18 cellular contexts compared by ENCODE assay signal in the genomic region with DNA sequence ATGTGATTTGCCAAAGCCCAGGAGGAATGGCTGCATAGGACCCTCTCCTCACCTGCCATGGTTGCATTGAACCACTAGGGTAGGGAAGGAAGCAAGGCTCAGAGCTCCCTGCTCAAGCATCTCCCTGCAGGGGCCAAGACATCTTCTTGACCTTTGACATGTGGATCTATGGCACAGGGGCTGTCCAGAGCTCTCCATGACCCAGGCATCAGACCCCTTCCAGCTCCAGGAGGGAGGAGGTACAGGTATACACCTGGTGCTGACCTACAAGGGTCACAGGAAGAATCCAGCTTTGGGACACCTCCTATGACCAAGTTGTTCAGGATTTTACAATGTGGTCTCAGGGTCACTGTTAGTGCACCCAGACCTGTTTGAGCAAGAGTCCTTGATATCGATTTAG. TPM values are rescaled to one million over a fixed set of nuclear protein-coding genes. Genes with fewer than 3 reads are reported as not detected.
DNase-seq lines count a peak whose midpoint lies in the region; ATAC-seq and TF ChIP-seq lines count a peak whose summit lies in the region.
"Had no signal": no experiment of that assay in that cellular context is flagged by ENCODE, and none has a peak within 500 bp of the region (broad histone marks: within the 10 kb centered on the region; RNA-seq: fewer than 3 reads in every experiment).

No MANE protein-coding gene starts in this region.

- CTCF ChIA-PET in activated CD4-positive, alpha-beta T cell treated with anti-CD3 and anti-CD28 coated beads, Interleukin-2, amount 10 ng/mL, durations not matched to agents 7 days and 5 days (lab: Charles Lee), result no interaction called here
- CTCF ChIA-PET in activated CD4-positive, alpha-beta T cell treated with anti-CD3 and anti-CD28 coated beads for 36 hours (lab: Charles Lee), result no interaction called here
- CTCF ChIA-PET in GM10248 (lab: Yijun Ruan, JAX), result no interaction called here

- no peak overlapping the region for H3K4me3 Mint-ChIP-seq in activated CD4-positive, alpha-beta T cell treated with anti-CD3 and anti-CD28 coated beads, Interleukin-2, amount 10 ng/mL, durations not matched to agents 7 days and 5 days
- no peak overlapping the region for H3K4me3 Mint-ChIP-seq in activated CD4-positive, alpha-beta T cell treated with anti-CD3 and anti-CD28 coated beads for 36 hours
- no peak overlapping the region for H3K4me3 Mint-ChIP-seq in activated naive CD8-positive, alpha-beta T cell treated with anti-CD3 and anti-CD28 coated beads, Interleukin-2, amount 10 ng/mL, durations not matched to agents 7 days and 5 days
- H3K4me3 Mint-ChIP-seq in natural killer cell, result no peak overlapping the region

- peak; percentile 5 for DNase-seq in activated CD4-positive, alpha-beta T cell treated with anti-CD3 and anti-CD28 coated beads, Interleukin-2, amount 10 ng/mL, durations not matched to agents 7 days and 5 days
- DNase-seq in activated CD4-positive, alpha-beta T cell treated with anti-CD3 and anti-CD28 coated beads for 36 hours, result no peak
- DNase-seq in GM10248 (ENCODE audit: extremely low spot score), result peak; percentile 1
- peak; percentile 19 for DNase-seq in activated naive CD8-positive, alpha-beta T cell treated with anti-CD3 and anti-CD28 coated beads, Interleukin-2, amount 10 ng/mL, durations not matched to agents 7 days and 5 days
- DNase-seq in natural killer cell, result peak; percentile 4
- no peak for DNase-seq in pons (ENCODE audit: low spot score)
- DNase-seq: activated effector memory CD4-positive, alpha-beta T cell treated with anti-CD3 and anti-CD28 coated beads, Interleukin-2, amount 50 U/mL, for 16 hours; amniotic stem cell; dermis blood vessel endothelial cell; EL; heart right ventricle; midbrain; NCI-H1105; NCI-H2081; NCI-H446; SHP77 treated with DMSO at 0.1 percent for 48 hours had no signal

- H3K27me3 Mint-ChIP-seq in activated CD4-positive, alpha-beta T cell treated with anti-CD3 and anti-CD28 coated beads, Interleukin-2, amount 10 ng/mL, durations not matched to agents 7 days and 5 days, result no peaks in the 10 kb centered on the region
- no peaks in the 10 kb centered on the region for H3K27me3 Mint-ChIP-seq in activated CD4-positive, alpha-beta T cell treated with anti-CD3 and anti-CD28 coated beads for 36 hours
- no peaks in the 10 kb centered on the region for H3K27me3 Mint-ChIP-seq in activated naive CD8-positive, alpha-beta T cell treated with anti-CD3 and anti-CD28 coated beads, Interleukin-2, amount 10 ng/mL, durations not matched to agents 7 days and 5 days
- no peaks in the 10 kb centered on the region for H3K27me3 Mint-ChIP-seq in natural killer cell (ENCODE audit: low read depth in 2 of 2)

- H3K9me3 Mint-ChIP-seq in activated CD4-positive, alpha-beta T cell treated with anti-CD3 and anti-CD28 coated beads, Interleukin-2, amount 10 ng/mL, durations not matched to agents 7 days and 5 days, result peaks cover 21% of the 10 kb centered on the region
- peaks cover 26% of the 10 kb centered on the region for H3K9me3 Mint-ChIP-seq in activated CD4-positive, alpha-beta T cell treated with anti-CD3 and anti-CD28 coated beads for 36 hours (ENCODE audit: low read depth)
- peaks cover 36% of the 10 kb centered on the region for H3K9me3 Mint-ChIP-seq in activated naive CD8-positive, alpha-beta T cell treated with anti-CD3 and anti-CD28 coated beads, Interleukin-2, amount 10 ng/mL, durations not matched to agents 7 days and 5 days
- H3K9me3 Mint-ChIP-seq in natural killer cell, result peaks cover 8 to 27% of the 10 kb centered on the region in 2 donors

- H3K4me1 Mint-ChIP-seq in activated CD4-positive, alpha-beta T cell treated with anti-CD3 and anti-CD28 coated beads, Interleukin-2, amount 10 ng/mL, durations not matched to agents 7 days and 5 days, result peaks cover 88% of the 10 kb centered on the region
- peaks cover 67% of the 10 kb centered on the region for H3K4me1 Mint-ChIP-seq in activated CD4-positive, alpha-beta T cell treated with anti-CD3 and anti-CD28 coated beads for 36 hours
- peaks cover 65% of the 10 kb centered on the region for H3K4me1 Mint-ChIP-seq in activated naive CD8-positive, alpha-beta T cell treated with anti-CD3 and anti-CD28 coated beads, Interleukin-2, amount 10 ng/mL, durations not matched to agents 7 days and 5 days
- peaks cover 61 to 80% of the 10 kb centered on the region in 2 donors for H3K4me1 Mint-ChIP-seq in natural killer cell

- H3K27ac Mint-ChIP-seq in activated CD4-positive, alpha-beta T cell treated with anti-CD3 and anti-CD28 coated beads, Interleukin-2, amount 10 ng/mL, durations not matched to agents 7 days and 5 days, result no peak overlapping the region
- no peak overlapping the region for H3K27ac Mint-ChIP-seq in activated CD4-positive, alpha-beta T cell treated with anti-CD3 and anti-CD28 coated beads for 36 hours
- no peak overlapping the region for H3K27ac Mint-ChIP-seq in activated naive CD8-positive, alpha-beta T cell treated with anti-CD3 and anti-CD28 coated beads, Interleukin-2, amount 10 ng/mL, durations not matched to agents 7 days and 5 days
- H3K27ac Mint-ChIP-seq in natural killer cell, result peak overlapping the region; percentile 98 to 99

- peaks cover 81% of the 10 kb centered on the region for H3K36me3 Mint-ChIP-seq in activated CD4-positive, alpha-beta T cell treated with anti-CD3 and anti-CD28 coated beads, Interleukin-2, amount 10 ng/mL, durations not matched to agents 7 days and 5 days (ENCODE audit: low read depth)
- H3K36me3 Mint-ChIP-seq in activated CD4-positive, alpha-beta T cell treated with anti-CD3 and anti-CD28 coated beads for 36 hours (ENCODE audit: low read depth), result peaks cover 44% of the 10 kb centered on the region
- H3K36me3 Mint-ChIP-seq in activated naive CD8-positive, alpha-beta T cell treated with anti-CD3 and anti-CD28 coated beads, Interleukin-2, amount 10 ng/mL, durations not matched to agents 7 days and 5 days, result peaks cover 78% of the 10 kb centered on the region
- peaks cover 15% of the 10 kb centered on the region for H3K36me3 Mint-ChIP-seq in natural killer cell

- POLR2A ChIA-PET in activated CD4-positive, alpha-beta T cell treated with anti-CD3 and anti-CD28 coated beads, Interleukin-2, amount 10 ng/mL, durations not matched to agents 7 days and 5 days (lab: Charles Lee), result no interaction called here
- POLR2A ChIA-PET in activated CD4-positive, alpha-beta T cell treated with anti-CD3 and anti-CD28 coated beads for 36 hours (lab: Charles Lee), result no interaction called here
- POLR2A ChIA-PET in GM10248 (lab: Yijun Ruan, JAX), result no interaction called here
- POLR2A ChIA-PET in activated naive CD8-positive, alpha-beta T cell treated with anti-CD3 and anti-CD28 coated beads, Interleukin-2, amount 10 ng/mL, durations not matched to agents 7 days and 5 days (lab: Charles Lee), result no interaction called here

- TF ChIP-seq CTCF in GM10248 (IDR thresholded peaks at IDR 0.05; ENCODE audit: control extremely low read depth, extremely low read depth, low read depth, missing control alignments), result no peak
- TF ChIP-seq CTCF in natural killer cell (IDR thresholded peaks at IDR 0.05), result no peak

- intact Hi-C loops in activated CD4-positive, alpha-beta T cell treated with anti-CD3 and anti-CD28 coated beads for 36 hours (cut with DNase I, micrococcal nuclease), result no loop called here
- intact Hi-C loops in natural killer cell (cut with micrococcal nuclease), result no loop called here

- no peak for ATAC-seq in activated CD4-positive, alpha-beta T cell treated with anti-CD3 and anti-CD28 coated beads for 36 hours
- ATAC-seq in activated naive CD8-positive, alpha-beta T cell treated with anti-CD3 and anti-CD28 coated beads, Interleukin-2, amount 10 ng/mL, durations not matched to agents 7 days and 5 days (ENCODE audit: low read depth), result no peak
- ATAC-seq in natural killer cell (no peak), GM21390 (IDR thresholded peaks at IDR 0.05; ENCODE audit: unreplicated experiment) (no peak), GM18858 (IDR thresholded peaks at IDR 0.05; ENCODE audit: unreplicated experiment) (no peak)
- ATAC-seq: heart right ventricle had no signal

RNA-seq across cellular contexts. Expression of gene ASMTL, which starts 23.2 kb away (rescaled TPM):
- total RNA-seq in activated CD4-positive, alpha-beta T cell treated with anti-CD3 and anti-CD28 coated beads, Interleukin-2, amount 10 ng/mL, durations not matched to agents 7 days and 5 days, result 10 to 100 TPM; 30.7 to 33.9 TPM
- total RNA-seq in activated CD4-positive, alpha-beta T cell treated with anti-CD3 and anti-CD28 coated beads for 36 hours, result 10 to 100 TPM; 33.9 to 38.3 TPM
- 10 to 100 TPM; 39.4 to 42.2 TPM for total RNA-seq in activated naive CD8-positive, alpha-beta T cell treated with anti-CD3 and anti-CD28 coated beads, Interleukin-2, amount 10 ng/mL, durations not matched to agents 7 days and 5 days
- 10 to 100 TPM; 58.5 to 80.3 (median 66.1) TPM for total RNA-seq in natural killer cell

Comparison
In these comparisons a context has a peak if more than half of its experiments do, and no peak if none do; other contexts are left out.
1. DNase-seq: peak in activated CD4-positive, alpha-beta T cell treated with anti-CD3 and anti-CD28 coated beads, Interleukin-2, amount 10 ng/mL, durations not matched to agents 7 days and 5 days (single experiment), GM10248 (single experiment), activated naive CD8-positive, alpha-beta T cell treated with anti-CD3 and anti-CD28 coated beads, Interleukin-2, amount 10 ng/mL, durations not matched to agents 7 days and 5 days (single experiment) and natural killer cell (single experiment); none in activated CD4-positive, alpha-beta T cell treated with anti-CD3 and anti-CD28 coated beads for 36 hours (single experiment) and pons (single experiment).
2. H3K27ac Mint-ChIP-seq: peak in natural killer cell (2 of 2); none in activated CD4-positive, alpha-beta T cell treated with anti-CD3 and anti-CD28 coated beads, Interleukin-2, amount 10 ng/mL, durations not matched to agents 7 days and 5 days (single experiment), activated CD4-positive, alpha-beta T cell treated with anti-CD3 and anti-CD28 coated beads for 36 hours (single experiment) and activated naive CD8-positive, alpha-beta T cell treated with anti-CD3 and anti-CD28 coated beads, Interleukin-2, amount 10 ng/mL, durations not matched to agents 7 days and 5 days (single experiment).